ENCODE assay signal across 20 cellular contexts in genomic region chr1:161987872-161988271, GRCh38. TPM values are rescaled to one million over a fixed set of nuclear protein-coding genes. Genes with fewer than 3 reads are reported as not detected.
DNase-seq lines count a peak whose midpoint lies in the region; ATAC-seq and TF ChIP-seq lines count a peak whose summit lies in the region.
"Had no signal": no experiment of that assay in that cellular context is flagged by ENCODE, and none has a peak within 500 bp of the region (broad histone marks: within the 10 kb centered on the region; RNA-seq: fewer than 3 reads in every experiment).

No MANE protein-coding gene starts in this region.

- H3K36me3 Mint-ChIP-seq in dendritic cell treated with granulocyte-macrophage colony-stimulating factor and Interleukin-4, amounts not matched to agents 40 ng/mL and 50 ng/mL, for 4 days (ENCODE audit: low read depth) = peaks cover 80% of the 10 kb centered on the region
- H3K36me3 Mint-ChIP-seq: CD8-positive, alpha-beta T cell had no signal

- CTCF ChIA-PET in GM10248 (lab: Yijun Ruan, JAX) = no interaction called here

- H3K27ac ChIP-seq in rectal smooth muscle tissue (ENCODE audit: low read depth, low read length) = peak overlapping the region; percentile 86
- H3K27ac ChIP-seq in uterus = peak overlapping the region; percentile 20 to 60
- H3K27ac ChIP-seq: 22Rv1, BLaER1, C4-2B had no signal

- POLR2A ChIA-PET in GM10248 (lab: Yijun Ruan, JAX) = no interaction called here

- peaks cover 20% of the 10 kb centered on the region for H3K9me3 Mint-ChIP-seq in dendritic cell treated with granulocyte-macrophage colony-stimulating factor and Interleukin-4, amounts not matched to agents 40 ng/mL and 50 ng/mL, for 4 days

- H3K4me3 Mint-ChIP-seq in dendritic cell treated with granulocyte-macrophage colony-stimulating factor and Interleukin-4, amounts not matched to agents 40 ng/mL and 50 ng/mL, for 4 days = no peak overlapping the region
- H3K4me3 Mint-ChIP-seq: B cell; CD4-positive, CD25-positive, alpha-beta regulatory T cell; CD8-positive, alpha-beta T cell; GM23338; H9 had no signal

- peaks cover 0 to 3% of the 10 kb centered on the region in 2 donors for H3K9me3 ChIP-seq in uterus

- no peak overlapping the region for H3K9ac ChIP-seq in rectal smooth muscle tissue (ENCODE audit: low read length)
- H3K9ac ChIP-seq: BLaER1 had no signal

- H3K27me3 ChIP-seq in rectal smooth muscle tissue (ENCODE audit: control insufficient read depth, insufficient read depth, low read length) (peaks cover 1% of the 10 kb centered on the region), uterus (no peaks in the 10 kb centered on the region)
- H3K27me3 ChIP-seq: BLaER1 had no signal

- no peak for TF ChIP-seq CTCF in uterus (IDR thresholded peaks at IDR 0.05)
- no peak for TF ChIP-seq CTCF in GM10248 (IDR thresholded peaks at IDR 0.05; ENCODE audit: control extremely low read depth, extremely low read depth, low read depth, missing control alignments)

- H3K27ac Mint-ChIP-seq in dendritic cell treated with granulocyte-macrophage colony-stimulating factor and Interleukin-4, amounts not matched to agents 40 ng/mL and 50 ng/mL, for 4 days = peak overlapping the region; percentile 70
- H3K27ac Mint-ChIP-seq: B cell; CD4-positive, CD25-positive, alpha-beta regulatory T cell; GM23338 had no signal

- H3K4me1 Mint-ChIP-seq in dendritic cell treated with granulocyte-macrophage colony-stimulating factor and Interleukin-4, amounts not matched to agents 40 ng/mL and 50 ng/mL, for 4 days (ENCODE audit: low read depth) = peaks cover 43% of the 10 kb centered on the region
- H3K4me1 Mint-ChIP-seq: B cell; CD4-positive, CD25-positive, alpha-beta regulatory T cell; GM23338; H9 had no signal

- ATAC-seq in GM19351 (IDR thresholded peaks at IDR 0.05; ENCODE audit: unreplicated experiment) = no peak
- ATAC-seq: CD8-positive, alpha-beta T cell; GM12878; GM23338; HCT116 had no signal

- intact Hi-C loops in dendritic cell treated with granulocyte-macrophage colony-stimulating factor and Interleukin-4, amounts not matched to agents 40 ng/mL and 50 ng/mL, for 4 days (cut with micrococcal nuclease) = no loop called here
- intact Hi-C loops in uterus (cut with DNase I; ENCODE audit: low total_unique reads) = no loop called here

- no peaks in the 10 kb centered on the region for H3K27me3 Mint-ChIP-seq in dendritic cell treated with granulocyte-macrophage colony-stimulating factor and Interleukin-4, amounts not matched to agents 40 ng/mL and 50 ng/mL, for 4 days

- H3K36me3 ChIP-seq in rectal smooth muscle tissue (ENCODE audit: control insufficient read depth, insufficient read depth, low read length) (peaks cover 2% of the 10 kb centered on the region), uterus (no peaks in the 10 kb centered on the region)
- H3K36me3 ChIP-seq: BLaER1 had no signal

- no peak overlapping the region for H3K4me3 ChIP-seq in rectal smooth muscle tissue (ENCODE audit: low read length)
- H3K4me3 ChIP-seq in uterus = no peak overlapping the region
- H3K4me3 ChIP-seq: BLaER1, GM12878, GM23338 had no signal

- TF ChIP-seq POLR2A in uterus (IDR thresholded peaks at IDR 0.05) = no peak

- DNase-seq in NCI-H526 (lab: John Stamatoyannopoulos, UW) (peak; percentile 12 to 70), uterus (peak in 1 of 2 donors; percentile 64), OCI-M2 (lab: John Stamatoyannopoulos, UW; ENCODE audit: unreplicated experiment) (no peak), GM10248 (ENCODE audit: extremely low spot score) (no peak)
- DNase-seq: Caco-2; CD4-positive, CD25-positive, alpha-beta regulatory T cell; CD8-positive, alpha-beta T cell; DMS153; DND-41; H9 had no signal

- H3K4me1 ChIP-seq in rectal smooth muscle tissue (ENCODE audit: control insufficient read depth, insufficient read depth, low read length) = peaks cover 30% of the 10 kb centered on the region
- no peaks in the 10 kb centered on the region for H3K4me1 ChIP-seq in uterus
- H3K4me1 ChIP-seq: BLaER1, Caco-2 had no signal

RNA-seq across cellular contexts. Expression of gene OLFML2B, which starts 35.8 kb away (rescaled TPM):
- total RNA-seq in uterus = 10 to 100 TPM in 3 of 4 donors, 1 to 10 TPM in 1; 8.5 to 38.4 (median 12.9) TPM
- total RNA-seq: B cell; CD4-positive, CD25-positive, alpha-beta regulatory T cell; CD8-positive, alpha-beta T cell; GM12878 had no signal

Comparison
In these comparisons a context has a peak if more than half of its experiments do, and no peak if none do; other contexts are left out.
1. DNase-seq: peak in NCI-H526 (2 of 2); none in OCI-M2 (single experiment) and GM10248 (single experiment).